In the genomic region with DNA sequence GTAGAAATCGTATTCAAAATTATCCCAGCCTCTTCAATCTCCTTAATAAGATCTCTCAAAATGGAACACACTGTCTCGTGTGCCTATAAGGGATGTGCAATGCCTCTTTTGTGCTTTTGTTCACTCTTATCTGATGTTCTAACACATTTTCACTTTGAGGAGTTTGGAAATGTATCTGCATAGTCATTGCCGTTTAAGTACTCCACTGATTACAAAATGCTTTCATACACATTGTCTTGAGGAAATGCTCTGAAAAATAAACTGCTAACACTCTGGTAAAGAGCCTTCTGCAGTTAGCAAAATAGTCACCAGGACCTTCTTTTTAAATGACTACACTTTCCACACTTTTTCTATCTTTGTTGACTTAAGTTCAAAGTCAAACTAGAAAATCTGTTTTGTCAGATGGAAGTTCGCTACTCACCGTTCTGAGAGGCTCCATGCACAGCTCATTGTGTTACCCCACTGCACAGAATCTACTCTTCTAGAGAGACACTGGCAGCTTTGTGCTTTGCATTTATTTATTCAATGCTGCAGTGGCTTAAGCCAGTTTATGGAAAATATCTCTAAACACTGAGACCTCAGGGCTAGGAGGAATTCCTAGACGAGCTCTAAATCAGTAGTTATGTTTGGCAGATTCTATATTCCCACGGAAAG, we compare ENCODE assay signal across 16 cellular contexts.
DNase-seq lines count a peak whose midpoint lies in the region; ATAC-seq, FAIRE-seq and TF ChIP-seq lines count a peak whose summit lies in the region.
"Had no signal": no experiment of that assay in that cellular context is flagged by ENCODE, and none has a peak within 500 bp of the region (broad histone marks: within the 10 kb centered on the region; RNA-seq: fewer than 3 reads in every experiment).

No MANE protein-coding gene starts in this region.

- DNase-seq in SK-N-SH (no peak), astrocyte (ENCODE audit: low read depth) (no peak), type B pancreatic cell (ENCODE audit: extremely low spot score, unreplicated experiment) (no peak), GM19240 (ENCODE audit: insufficient read length, low spot score) (no peak), GM19238 (ENCODE audit: insufficient read length, low spot score) (no peak)
- DNase-seq: activated B cell treated with CpG ODN at 0.5 μM for 24 hours; activated CD8-positive, alpha-beta memory T cell treated with anti-CD3 and anti-CD28 coated beads, Interleukin-2, amount 50 U/mL, for 48 hours; NCI-H1694 treated with DMSO at 0.1 percent for 48 hours had no signal

- H3K9ac ChIP-seq in SK-N-SH (no peak overlapping the region), astrocyte (ENCODE audit: low read length) (no peak overlapping the region)

- no peak overlapping the region for H3K27ac Mint-ChIP-seq in astrocyte (ENCODE audit: unreplicated experiment)
- no peak overlapping the region for H3K27ac Mint-ChIP-seq in type B pancreatic cell
- H3K27ac Mint-ChIP-seq: activated B cell treated with CpG ODN at 0.5 μM for 24 hours; activated naive CD8-positive, alpha-beta T cell treated with anti-CD3 and anti-CD28 coated beads for 36 hours; dendritic cell treated with granulocyte-macrophage colony-stimulating factor and Interleukin-4, amounts not matched to agents 40 ng/mL and 50 ng/mL, for 4 days; naive thymus-derived CD4-positive, alpha-beta T cell had no signal

- CTCF ChIA-PET in SK-N-SH (lab: Yijun Ruan, JAX), result interaction anchor here (0.6 to 13.4 kb wide), 7 partner anchors 196 to 893 kb away, joined by 3 to 152 read pairs (median 5); a partner anchor contains a TSS

- ATAC-seq in SK-N-SH treated with all-trans-retinoic acid at 6 μM for 48 hours (no peak), GM21786 (IDR thresholded peaks at IDR 0.05; ENCODE audit: unreplicated experiment) (no peak)
- ATAC-seq: gastrocnemius medialis; naive thymus-derived CD4-positive, alpha-beta T cell had no signal

- FAIRE-seq in astrocyte (lab: Jason Lieb, UNC), result peak; percentile 23
- FAIRE-seq: islet of Langerhans had no signal

- H3K9me2 ChIP-seq in SK-N-SH, result no peaks in the 10 kb centered on the region

- H3K4me1 Mint-ChIP-seq in astrocyte (ENCODE audit: low read depth, unreplicated experiment) (peaks cover 20% of the 10 kb centered on the region), type B pancreatic cell (ENCODE audit: unreplicated experiment) (peaks cover 42% of the 10 kb centered on the region)

- H3K4me2 ChIP-seq in SK-N-SH (peak overlapping the region; percentile 45), astrocyte (ENCODE audit: low read length) (peak overlapping the region; percentile 86)

- no peaks in the 10 kb centered on the region for H3K36me3 Mint-ChIP-seq in astrocyte (ENCODE audit: low read depth, unreplicated experiment)
- H3K36me3 Mint-ChIP-seq in type B pancreatic cell, result no peaks in the 10 kb centered on the region
- H3K36me3 Mint-ChIP-seq: activated naive CD8-positive, alpha-beta T cell treated with anti-CD3 and anti-CD28 coated beads for 36 hours; naive thymus-derived CD4-positive, alpha-beta T cell had no signal

- H3K9me3 ChIP-seq in SK-N-SH (no peaks in the 10 kb centered on the region), astrocyte (ENCODE audit: insufficient read depth, low read depth, low read length) (no peaks in the 10 kb centered on the region), muscle layer of duodenum (ENCODE audit: control insufficient read depth in 1 of 2, low read length in 2 of 2) (no peaks in the 10 kb centered on the region)
- H3K9me3 ChIP-seq: gastrocnemius medialis had no signal

- no peak for TF ChIP-seq RAD21 in SK-N-SH (IDR thresholded peaks at IDR 0.05; ENCODE audit: low read length)

- no peaks in the 10 kb centered on the region for H3K79me2 ChIP-seq in SK-N-SH (ENCODE audit: insufficient read depth)
- no peaks in the 10 kb centered on the region for H3K79me2 ChIP-seq in astrocyte (ENCODE audit: insufficient read depth, low read length)

- peaks cover 7 to 22% of the 10 kb centered on the region in 2 experiments; a peak in 3 of 4 replicates for H3K4me1 ChIP-seq in SK-N-SH (ENCODE audit: control insufficient read depth in 1 of 2, insufficient read depth in 2 of 2, low read depth in 1 of 2, low read length in 1 of 2)
- peaks cover 18% of the 10 kb centered on the region for H3K4me1 ChIP-seq in astrocyte (ENCODE audit: insufficient read depth, low read length)
- H3K4me1 ChIP-seq in muscle layer of duodenum (ENCODE audit: control insufficient read depth in 1 of 2, insufficient read depth in 2 of 2, low read length in 2 of 2), result peaks cover 6 to 8% of the 10 kb centered on the region in 2 donors

- no peak overlapping the region for H3K4me3 Mint-ChIP-seq in astrocyte (ENCODE audit: unreplicated experiment)
- H3K4me3 Mint-ChIP-seq in type B pancreatic cell, result no peak overlapping the region

- H4K20me1 ChIP-seq in SK-N-SH (ENCODE audit: insufficient read depth) (no peaks in the 10 kb centered on the region), astrocyte (ENCODE audit: insufficient read depth, low read length) (no peaks in the 10 kb centered on the region)

- H3K27me3 Mint-ChIP-seq in astrocyte (ENCODE audit: low read depth, unreplicated experiment) (peaks cover 9% of the 10 kb centered on the region), type B pancreatic cell (peaks cover 61% of the 10 kb centered on the region)

- no peak overlapping the region for H2AFZ ChIP-seq in SK-N-SH (ENCODE audit: low read depth)
- peak overlapping the region; percentile 84 for H2AFZ ChIP-seq in astrocyte (ENCODE audit: low read depth, low read length)

- POLR2A ChIA-PET in SK-N-SH (lab: Yijun Ruan, JAX), result interaction anchor here (0.6 to 2.5 kb wide), 2 partner anchors 138 to 328 kb away, joined by 4 to 8 read pairs; no protein-coding TSS in a partner anchor

- WGBS in SK-N-SH (ENCODE audit: low lambda C conversion rate), result 79% methylated on average over 7 of the region's 7 CpGs

- H3F3A ChIP-seq in SK-N-SH (replicated peaks; ENCODE audit: insufficient read depth), result peaks cover 9% of the 10 kb centered on the region

- peak overlapping the region in 1 of 2 experiments; percentile 69; a peak in 1 of 4 replicates for H3K27ac ChIP-seq in SK-N-SH (ENCODE audit: low read depth in 2 of 2, low read length in 1 of 2)
- no peak overlapping the region for H3K27ac ChIP-seq in astrocyte (ENCODE audit: low read depth, low read length)
- peak overlapping the region; percentile 21 for H3K27ac ChIP-seq in muscle layer of duodenum (ENCODE audit: low read length)
- H3K27ac ChIP-seq: gastrocnemius medialis had no signal

- H3K27me3 ChIP-seq in SK-N-SH (ENCODE audit: insufficient read depth) (no peaks in the 10 kb centered on the region), astrocyte (ENCODE audit: insufficient read depth, low read length) (no peaks in the 10 kb centered on the region), muscle layer of duodenum (ENCODE audit: low read depth, low read length) (peaks cover 10% of the 10 kb centered on the region)

- TF ChIP-seq CTCF in SK-N-SH (IDR thresholded peaks at IDR 0.05) (no peak), astrocyte (IDR thresholded peaks at IDR 0.05; ENCODE audit: insufficient read depth, low read depth, low read length) (no peak), type B pancreatic cell (conservative IDR thresholded peaks at IDR 0.05) (peak; percentile 14)

- H3K9me3 Mint-ChIP-seq in astrocyte (ENCODE audit: unreplicated experiment) (no peaks in the 10 kb centered on the region), type B pancreatic cell (no peaks in the 10 kb centered on the region)
- H3K9me3 Mint-ChIP-seq: activated B cell treated with CpG ODN at 0.5 μM for 24 hours; activated naive CD8-positive, alpha-beta T cell treated with anti-CD3 and anti-CD28 coated beads for 36 hours; dendritic cell treated with granulocyte-macrophage colony-stimulating factor and Interleukin-4, amounts not matched to agents 40 ng/mL and 50 ng/mL, for 4 days had no signal

- no peak for TF ChIP-seq EP300 in SK-N-SH (IDR thresholded peaks at IDR 0.05; ENCODE audit: borderline replicate concordance in 1 of 2, low read depth in 1 of 2, low read length in 1 of 2)

- H3K4me3 ChIP-seq in SK-N-SH (ENCODE audit: low read depth in 2 of 2, low read length in 1 of 2), result no peak overlapping the region
- H3K4me3 ChIP-seq in astrocyte (ENCODE audit: insufficient read depth, low read depth, low read length), result no peak overlapping the region
- H3K4me3 ChIP-seq in muscle layer of duodenum (ENCODE audit: low read depth in 1 of 2, low read length in 2 of 2), result peak overlapping the region; percentile 21 to 61

- H3K36me3 ChIP-seq in SK-N-SH (replicated peaks in 1 of 2; ENCODE audit: control insufficient read depth in 1 of 2, insufficient read depth in 2 of 2, low read length in 1 of 2) (no peaks in the 10 kb centered on the region), astrocyte (ENCODE audit: insufficient read depth, low read length) (no peaks in the 10 kb centered on the region), muscle layer of duodenum (ENCODE audit: control insufficient read depth in 1 of 2, insufficient read depth in 2 of 2, low read length in 2 of 2) (no peaks in the 10 kb centered on the region)
- H3K36me3 ChIP-seq: gastrocnemius medialis had no signal

TF ChIP-seq in SK-N-SH, 30 proteins besides CTCF, POLR2A, EP300 and RAD21 (continues in another document):
- TF ChIP-seq EZH2phosphoT487 (IDR thresholded peaks at IDR 0.05; ENCODE audit: borderline replicate concordance, low read depth) (no peak), GABPA (IDR thresholded peaks at IDR 0.05; ENCODE audit: low read depth) (no peak), POLR2AphosphoS5 (IDR thresholded peaks at IDR 0.05; ENCODE audit: low read depth, low read length) (no peak), MXI1 (IDR thresholded peaks at IDR 0.05; ENCODE audit: low read depth, low read length) (no peak), SIN3A (IDR thresholded peaks at IDR 0.05; ENCODE audit: borderline replicate concordance, low read depth, low read length) (no peak), MEF2A (IDR thresholded peaks at IDR 0.05; ENCODE audit: borderline replicate concordance, low read depth) (no peak), NRF1 (IDR thresholded peaks at IDR 0.05; ENCODE audit: low read depth, low read length) (no peak), CHD2 (IDR thresholded peaks at IDR 0.05; ENCODE audit: low read length, partially characterized antibody) (no peak)

TF ChIP-seq in SK-N-SH treated with all-trans-retinoic acid at 6 μM for 48 hours, 23 proteins besides CTCF, POLR2A, EP300 and RAD21 (continues in another document):
- TF ChIP-seq ZNF8 (CRISPR knock-in tag; IDR thresholded peaks at IDR 0.05) (no peak), SNAI2 (CRISPR knock-in tag; IDR thresholded peaks at IDR 0.05) (no peak), RARB (CRISPR knock-in tag; IDR thresholded peaks at IDR 0.05) (no peak)
- TF ChIP-seq, protein P1, sequence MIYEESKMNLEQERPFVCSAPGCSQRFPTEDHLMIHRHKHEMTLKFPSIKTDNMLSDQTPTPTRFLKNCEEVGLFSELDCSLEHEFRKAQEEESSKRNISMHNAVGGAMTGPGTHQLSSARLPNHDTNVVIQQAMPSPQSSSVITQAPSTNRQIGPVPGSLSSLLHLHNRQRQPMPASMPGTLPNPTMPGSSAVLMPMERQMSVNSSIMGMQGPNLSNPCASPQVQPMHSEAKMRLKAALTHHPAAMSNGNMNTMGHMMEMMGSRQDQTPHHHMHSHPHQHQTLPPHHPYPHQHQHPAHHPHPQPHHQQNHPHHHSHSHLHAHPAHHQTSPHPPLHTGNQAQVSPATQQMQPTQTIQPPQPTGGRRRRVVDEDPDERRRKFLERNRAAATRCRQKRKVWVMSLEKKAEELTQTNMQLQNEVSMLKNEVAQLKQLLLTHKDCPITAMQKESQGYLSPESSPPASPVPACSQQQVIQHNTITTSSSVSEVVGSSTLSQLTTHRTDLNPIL (CRISPR knock-in tag; IDR thresholded peaks at IDR 0.05; ENCODE audit: low read depth), result no peak

Comparison
In these comparisons a context has a peak if more than half of its experiments do, and no peak if none do; other contexts are left out.
1. H3K4me3 ChIP-seq: peak in muscle layer of duodenum (2 of 2); none in SK-N-SH (0 of 2) and astrocyte (single experiment).